8 cellular contexts compared by ENCODE assay signal in genomic region chr9:135474915-135475314, GRCh38. TPM values are rescaled to one million over a fixed set of nuclear protein-coding genes. Genes with fewer than 3 reads are reported as not detected.
DNase-seq lines count a peak whose midpoint lies in the region; TF ChIP-seq lines count a peak whose summit lies in the region.
"Had no signal": no experiment of that assay in that cellular context is flagged by ENCODE, and none has a peak within 500 bp of the region (broad histone marks: within the 10 kb centered on the region; RNA-seq: fewer than 3 reads in every experiment).

No MANE protein-coding gene starts in this region.

- H3K4me3 ChIP-seq in HEK293 (ENCODE audit: low read depth, low read length) (no peak overlapping the region), spleen (no peak overlapping the region)

- H3K4me1 ChIP-seq in HEK293 (ENCODE audit: control insufficient read depth, insufficient read depth, low read length) (no peaks in the 10 kb centered on the region), spleen (peaks cover 0 to 12% (median 9%) of the 10 kb centered on the region in 6 donors)

- no peaks in the 10 kb centered on the region for H3K9me3 Mint-ChIP-seq in mesothelial cell of epicardium
- H3K9me3 Mint-ChIP-seq in immature natural killer cell = no peaks in the 10 kb centered on the region

- intact Hi-C loops in spleen (cut with DNase I; ENCODE audit: low total_unique reads) = no loop called here

- CTCF ChIA-PET in HEK293 (lab: Yijun Ruan, JAX) = interaction anchor here (0.7 to 2.5 kb wide), 5 partner anchors 12 to 662 kb away, joined by 3 to 9 read pairs (median 4); partner anchors contain the start of gene MRPS2

- no peaks in the 10 kb centered on the region for H3K9me3 ChIP-seq in HEK293 (ENCODE audit: control insufficient read depth, insufficient read depth, low read depth, low read length)
- no peaks in the 10 kb centered on the region for H3K9me3 ChIP-seq in spleen

- POLR2A ChIA-PET in HEK293 (lab: Yijun Ruan, JAX) = interaction anchor here (0.6 kb wide), 1 partner anchor 892 kb away, joined by 3 read pairs; no protein-coding TSS in a partner anchor

- H3K4me1 Mint-ChIP-seq in mesothelial cell of epicardium = peaks cover 12% of the 10 kb centered on the region
- H3K4me1 Mint-ChIP-seq in immature natural killer cell = peaks cover 6 to 11% of the 10 kb centered on the region in 2 donors

- DNase-seq in Daoy (ENCODE audit: low read depth) = peak; percentile 62
- peak; percentile 32 to 43 for DNase-seq in activated T-cell treated with anti-CD3 and anti-CD28 coated beads, Interleukin-2, amount 50 U/mL, for 48 hours
- peak in 1 of 2 experiments; percentile 54 for DNase-seq in mesothelial cell of epicardium (ENCODE audit: low spot score in 2 of 2, unreplicated experiment in 2 of 2)
- no peak for DNase-seq in hepatic stellate cell (ENCODE audit: low spot score)
- no peak for DNase-seq in immature natural killer cell
- no peak for DNase-seq in spleen

- peak; percentile 29; the same call in 1 of the 2 replicates for TF ChIP-seq CTCF in HEK293 (tag by site-specific recombination; IDR thresholded peaks at IDR 0.05)
- TF ChIP-seq CTCF in mesothelial cell of epicardium (IDR thresholded peaks at IDR 0.05; ENCODE audit: unreplicated experiment) = peak; percentile 44
- peak in 5 of 11 experiments; percentile 4 to 51 (median 36) for TF ChIP-seq CTCF in spleen (IDR thresholded peaks at IDR 0.05 in 8 of 11, conservative IDR thresholded peaks at IDR 0.05 in 3 of 11)

- H3K27ac Mint-ChIP-seq in mesothelial cell of epicardium (no peak overlapping the region), immature natural killer cell (no peak overlapping the region)

- TF ChIP-seq POLR2A in spleen (IDR thresholded peaks at IDR 0.05) = no peak

- H3K27me3 Mint-ChIP-seq in mesothelial cell of epicardium (ENCODE audit: low read depth) (no peaks in the 10 kb centered on the region), immature natural killer cell (ENCODE audit: low read depth in 3 of 3) (peaks cover 4 to 22% (median 6%) of the 10 kb centered on the region in 3 donors)

- 15 to 22% (median 19%) methylated on average over 12 of the region's 12 CpGs for WGBS in spleen, 5 donors

- H3K27ac ChIP-seq in HEK293 (ENCODE audit: extremely low read depth, low read depth, low read length) (no peak overlapping the region), spleen (no peak overlapping the region)

- H3K36me3 Mint-ChIP-seq in mesothelial cell of epicardium (no peaks in the 10 kb centered on the region), immature natural killer cell (no peaks in the 10 kb centered on the region)

- H3K27me3 ChIP-seq in spleen (replicated peaks in 1 of 7) = peaks cover 0 to 40% (median 0%) of the 10 kb centered on the region in 7 donors

- H3K4me3 Mint-ChIP-seq in mesothelial cell of epicardium = no peak overlapping the region
- H3K4me3 Mint-ChIP-seq in immature natural killer cell = no peak overlapping the region

- H3K36me3 ChIP-seq in HEK293 (ENCODE audit: control insufficient read depth in 2 of 2, insufficient read depth in 1 of 2, low read length in 2 of 2) (peaks cover 0 to 3% of the 10 kb centered on the region in 2 experiments; a peak in 1 of 3 replicates), spleen (no peaks in the 10 kb centered on the region)

TF ChIP-seq in HEK293, 187 proteins besides CTCF, POLR2A, EP300 and RAD21:
- TF ChIP-seq ZNF654 (tag by site-specific recombination; IDR thresholded peaks at IDR 0.05; ENCODE audit: low read depth) = peak; percentile 15; the same call in 1 of the 2 replicates
- no peak for TF ChIP-seq TCF7L2 (IDR thresholded peaks at IDR 0.05; ENCODE audit: borderline replicate concordance, low read depth, low read length)
- TF ChIP-seq ZNF140 (tag by site-specific recombination; IDR thresholded peaks at IDR 0.05) = no peak
- no peak for TF ChIP-seq ZNF830 (tag by site-specific recombination; IDR thresholded peaks at IDR 0.05; ENCODE audit: low read depth)
- TF ChIP-seq PRDM10 (tag by site-specific recombination; IDR thresholded peaks at IDR 0.05) = peak; percentile 32; the same call in 1 of the 2 replicates

RNA-seq across cellular contexts. Expression of gene PPP1R26, which starts 4.7 kb away (rescaled TPM):
- total RNA-seq in Daoy (2014; rRNA removed; shearing (Covaris generic)) = 33.2 and 33.5 TPM in 2 replicates
- total RNA-seq in mesothelial cell of epicardium (25.9 to 27.9 TPM (median 26.9 TPM) in 3 replicates), spleen (10 to 100 TPM in 2 of 7 donors, 1 to 10 TPM in 5; 6.7 to 18.7 (median 9.7) TPM)
- polyA plus RNA-seq in immature natural killer cell (1 to 10 TPM in 1 of 3 donors, under 1 TPM in 2; 0.29 to 1.2 (median 0.39) TPM), spleen (1 to 10 TPM; 1.8 to 4.5 (median 2.3) TPM)

RNA-seq across cellular contexts. Expression of gene MRPS2, which starts 25.6 kb away (rescaled TPM):
- total RNA-seq in Daoy (2014; rRNA removed; shearing (Covaris generic)) = 46.8 and 48.6 TPM in 2 replicates
- total RNA-seq in mesothelial cell of epicardium = 38.4 to 46.0 TPM (median 42.1 TPM) in 3 replicates
- polyA plus RNA-seq in immature natural killer cell = 10 to 100 TPM; 28.6 to 53.4 (median 32.9) TPM
- 10 to 100 TPM; 19.2 to 34.1 (median 24.1) TPM for total RNA-seq in spleen
- polyA plus RNA-seq in spleen = 10 to 100 TPM; 29.8 to 40.6 (median 34.5) TPM

RNA-seq across cellular contexts. Expression of gene LCN1, which starts 46.3 kb away (rescaled TPM):
- total RNA-seq in Daoy (2014; rRNA removed; shearing (Covaris generic)) = not detected in 2 replicates
- total RNA-seq in mesothelial cell of epicardium = not detected in 3 replicates
- not detected for polyA plus RNA-seq in immature natural killer cell
- not detected for total RNA-seq in spleen
- under 1 TPM in 1 of 3 donors, not detected in 2; 0.09 TPM for polyA plus RNA-seq in spleen
- total RNA-seq: RPMI7951 had no signal

Comparison
In these comparisons a context has a peak if more than half of its experiments do, and no peak if none do; other contexts are left out.
1. DNase-seq: peak in Daoy (single experiment) and activated T-cell treated with anti-CD3 and anti-CD28 coated beads, Interleukin-2, amount 50 U/mL, for 48 hours (2 of 2); none in hepatic stellate cell (single experiment), immature natural killer cell (0 of 3) and spleen (single experiment).